26 cellular contexts compared by ENCODE assay signal in genomic region chr16:30966033-30966619, GRCh38. TPM values are rescaled to one million over a fixed set of nuclear protein-coding genes. Genes with fewer than 3 reads are reported as not detected.
DNase-seq lines count a peak whose midpoint lies in the region; ATAC-seq, FAIRE-seq and TF ChIP-seq lines count a peak whose summit lies in the region.
"Had no signal": no experiment of that assay in that cellular context is flagged by ENCODE, and none has a peak within 500 bp of the region (broad histone marks: within the 10 kb centered on the region; RNA-seq: fewer than 3 reads in every experiment).

No MANE protein-coding gene starts in this region.

- H3K4me3 Mint-ChIP-seq in activated CD8-positive, alpha-beta T cell treated with anti-CD3 and anti-CD28 coated beads, Interleukin-2, amount 10 ng/mL, durations not matched to agents 7 days and 5 days, result no peak overlapping the region
- H3K4me3 Mint-ChIP-seq: HFFc6, memory B cell, nephron had no signal

- H3K4me2 ChIP-seq in GM12878 (ENCODE audit: control insufficient read depth, insufficient read depth), result no peak overlapping the region
- H3K4me2 ChIP-seq in neuronal stem cell (ENCODE audit: insufficient read depth, low read length, poor library complexity, severe bottlenecking), result no peak overlapping the region
- H3K4me2 ChIP-seq: BLaER1 treated with 17β-estradiol and CSF1 and Interleukin-3, amounts not matched to agents 10 nM and 100 nM had no signal

- no peak overlapping the region for H3K27ac Mint-ChIP-seq in activated CD8-positive, alpha-beta T cell treated with anti-CD3 and anti-CD28 coated beads, Interleukin-2, amount 10 ng/mL, durations not matched to agents 7 days and 5 days
- H3K27ac Mint-ChIP-seq: HFFc6, memory B cell, nephron had no signal

- no peaks in the 10 kb centered on the region for H3K4me1 Mint-ChIP-seq in activated CD8-positive, alpha-beta T cell treated with anti-CD3 and anti-CD28 coated beads, Interleukin-2, amount 10 ng/mL, durations not matched to agents 7 days and 5 days (ENCODE audit: low read depth)
- H3K4me1 Mint-ChIP-seq: nephron had no signal

- SMC1A ChIA-PET in GM12878 (lab: Charles Lee; ENCODE audit: uncharacterized antibody, unreplicated experiment), result no interaction called here

- no peaks in the 10 kb centered on the region for H4K20me1 ChIP-seq in GM12878 (ENCODE audit: control insufficient read depth, insufficient read depth)

- H3K36me3 ChIP-seq in GM12878 (ENCODE audit: control insufficient read depth in 2 of 2, insufficient read depth in 2 of 2, low read length in 1 of 2), result peaks cover 19 to 32% of the 10 kb centered on the region in 2 experiments
- H3K36me3 ChIP-seq in neuronal stem cell (replicated peaks in 1 of 2; ENCODE audit: control insufficient read depth in 2 of 2, insufficient read depth in 2 of 2, low read length in 2 of 2), result peaks cover 67 to 93% of the 10 kb centered on the region in 2 donors

- no peak overlapping the region for H2BK12ac ChIP-seq in neuronal stem cell (ENCODE audit: low read length)

- no peak overlapping the region for H3K18ac ChIP-seq in neuronal stem cell (ENCODE audit: low read length)

- H2BK5ac ChIP-seq in neuronal stem cell (ENCODE audit: low read length), result peak overlapping the region; percentile 90

- no peak overlapping the region for H3K4me3 ChIP-seq in GM12878
- peak overlapping the region in 1 of 2 donors; percentile 50 for H3K4me3 ChIP-seq in neuronal stem cell (ENCODE audit: low read length in 2 of 2)
- H3K4me3 ChIP-seq: BLaER1 treated with 17β-estradiol and CSF1 and Interleukin-3, amounts not matched to agents 10 nM and 100 nM; left lung; SK-N-MC; suprapubic skin; upper lobe of right lung had no signal

- no peak overlapping the region for H4K8ac ChIP-seq in neuronal stem cell (ENCODE audit: low read depth, low read length)

- H3K14ac ChIP-seq in neuronal stem cell (ENCODE audit: low read length), result no peak overlapping the region

- H3K4me1 ChIP-seq in GM12878 (ENCODE audit: control insufficient read depth, insufficient read depth, low read length) (no peaks in the 10 kb centered on the region), neuronal stem cell (ENCODE audit: control insufficient read depth in 2 of 2, insufficient read depth in 1 of 2, low read depth in 1 of 2, low read length in 2 of 2) (no peaks in the 10 kb centered on the region)
- H3K4me1 ChIP-seq: BLaER1 treated with 17β-estradiol and CSF1 and Interleukin-3, amounts not matched to agents 10 nM and 100 nM; left lung; suprapubic skin; upper lobe of right lung had no signal

- H3K9ac ChIP-seq in GM12878 (ENCODE audit: control insufficient read depth, insufficient read depth, low read length) (no peak overlapping the region), neuronal stem cell (ENCODE audit: low read depth, low read length, poor library complexity) (no peak overlapping the region)
- H3K9ac ChIP-seq: BLaER1 treated with 17β-estradiol and CSF1 and Interleukin-3, amounts not matched to agents 10 nM and 100 nM had no signal

- CTCF ChIA-PET in GM12878 (lab: Yijun Ruan, JAX), result no interaction called here
- CTCF ChIA-PET in activated CD8-positive, alpha-beta T cell treated with anti-CD3 and anti-CD28 coated beads, Interleukin-2, amount 10 ng/mL, durations not matched to agents 7 days and 5 days (lab: Charles Lee), result no interaction called here

- WGBS in GM12878 (ENCODE audit: insufficient coverage, insufficient replicate concordance, low lambda C conversion rate, missing lambda C conversion rate), result 96% methylated on average over 19 of the region's 19 CpGs
- no CpG with 5 or more reads among the region's 19 CpGs for WGBS in neuronal stem cell (ENCODE audit: extremely low coverage in 2 of 2, insufficient read length in 2 of 2, insufficient replicate concordance in 1 of 2), 2 donors

- no peaks in the 10 kb centered on the region for H3K9me3 ChIP-seq in GM12878 (replicated peaks; ENCODE audit: control insufficient read depth, insufficient read depth, low read length)
- no peaks in the 10 kb centered on the region for H3K9me3 ChIP-seq in neuronal stem cell (replicated peaks in 1 of 2; ENCODE audit: control insufficient read depth in 2 of 2, insufficient read depth in 1 of 2, low read depth in 1 of 2, low read length in 2 of 2)
- H3K9me3 ChIP-seq: BLaER1 treated with 17β-estradiol and CSF1 and Interleukin-3, amounts not matched to agents 10 nM and 100 nM; left lung; suprapubic skin; upper lobe of right lung had no signal

- H2AK5ac ChIP-seq in neuronal stem cell (ENCODE audit: low read depth, low read length), result no peak overlapping the region

- intact Hi-C loops in GM12878 (cut with micrococcal nuclease; ENCODE audit: unreplicated experiment), result no loop called here

- no peak overlapping the region for H2BK15ac ChIP-seq in neuronal stem cell (ENCODE audit: low read length)

- ATAC-seq in GM12878, result no peak
- ATAC-seq in activated CD8-positive, alpha-beta T cell treated with anti-CD3 and anti-CD28 coated beads, Interleukin-2, amount 10 ng/mL, durations not matched to agents 7 days and 5 days, result no peak
- ATAC-seq: effector memory CD8-positive, alpha-beta T cell; left lung; PC-3; upper lobe of right lung had no signal

- no TSS peak for BruUV-seq in GM12878 (replicated peaks; lab: Mats Ljungman, UMichigan)

- H3K27ac ChIP-seq in GM12878 (ENCODE audit: control insufficient read depth, insufficient read depth) (no peak overlapping the region), neuronal stem cell (replicated peaks; ENCODE audit: low read length) (no peak overlapping the region)
- H3K27ac ChIP-seq: BLaER1 treated with 17β-estradiol and CSF1 and Interleukin-3, amounts not matched to agents 10 nM and 100 nM; left lung; SK-N-MC; suprapubic skin; upper lobe of right lung had no signal

- no peak overlapping the region for H4K91ac ChIP-seq in neuronal stem cell (ENCODE audit: low read depth, low read length, poor library complexity)

- no peaks in the 10 kb centered on the region for H3K27me3 Mint-ChIP-seq in activated CD8-positive, alpha-beta T cell treated with anti-CD3 and anti-CD28 coated beads, Interleukin-2, amount 10 ng/mL, durations not matched to agents 7 days and 5 days (ENCODE audit: low read depth)
- H3K27me3 Mint-ChIP-seq: effector memory CD8-positive, alpha-beta T cell; memory B cell had no signal

- H3K27me3 ChIP-seq in GM12878 (replicated peaks in 1 of 2; ENCODE audit: control insufficient read depth in 2 of 2, insufficient read depth in 2 of 2, low read length in 1 of 2), result no peaks in the 10 kb centered on the region
- H3K27me3 ChIP-seq in neuronal stem cell (ENCODE audit: control insufficient read depth in 3 of 3, insufficient read depth in 3 of 3, low read depth in 1 of 3, low read length in 3 of 3), result no peaks in the 10 kb centered on the region
- H3K27me3 ChIP-seq: BLaER1 treated with 17β-estradiol and CSF1 and Interleukin-3, amounts not matched to agents 10 nM and 100 nM; left lung; suprapubic skin; upper lobe of right lung had no signal

- H2BK120ac ChIP-seq in neuronal stem cell (ENCODE audit: low read depth, low read length), result no peak overlapping the region

- POLR2A ChIA-PET in GM12878 (lab: Charles Lee), result interaction anchor here (1.0 kb wide), 1 partner anchor 176 kb away, joined by 4 read pairs; no protein-coding TSS in a partner anchor
- POLR2A ChIA-PET in activated CD8-positive, alpha-beta T cell treated with anti-CD3 and anti-CD28 coated beads, Interleukin-2, amount 10 ng/mL, durations not matched to agents 7 days and 5 days (lab: Charles Lee), result interaction anchor here (0.5 to 1.3 kb wide), 4 partner anchors 12 to 511 kb away, joined by 3 read pairs; no protein-coding TSS in a partner anchor

- no peaks in the 10 kb centered on the region for H3K79me2 ChIP-seq in GM12878 (ENCODE audit: control insufficient read depth, insufficient read depth, low read length)

- H3K4ac ChIP-seq in neuronal stem cell (ENCODE audit: low read length), result no peak overlapping the region

- no peaks in the 10 kb centered on the region for H3K9me3 Mint-ChIP-seq in activated CD8-positive, alpha-beta T cell treated with anti-CD3 and anti-CD28 coated beads, Interleukin-2, amount 10 ng/mL, durations not matched to agents 7 days and 5 days (ENCODE audit: insufficient read depth)
- H3K9me3 Mint-ChIP-seq: effector memory CD8-positive, alpha-beta T cell; HFFc6; memory B cell; nephron had no signal

- no peak for TF ChIP-seq CTCF in GM12878 (IDR thresholded peaks at IDR 0.05 in 2 of 3, conservative IDR thresholded peaks at IDR 0.05 in 1 of 3; ENCODE audit: control insufficient read depth in 2 of 3, extremely low read depth in 1 of 3, insufficient read depth in 1 of 3, low read depth in 3 of 3, low read length in 3 of 3)

- in situ Hi-C loops in GM12878 (cut with MboI), result no loop called here

- no peak for TF ChIP-seq EP300 in GM12878 (IDR thresholded peaks at IDR 0.05; ENCODE audit: borderline replicate concordance in 1 of 2, control insufficient read depth in 1 of 2, low read depth in 2 of 2, low read length in 2 of 2)

- RAD21 ChIA-PET in GM12878 (lab: Charles Lee; ENCODE audit: unreplicated experiment), result interaction anchor here (0.6 kb wide), 1 partner anchor 461 kb away, joined by 5 read pairs; no protein-coding TSS in a partner anchor

- DNase-seq in GM12878 (ENCODE audit: low read depth, low spot score) (no peak), neuronal stem cell (ENCODE audit: low spot score) (no peak)
- DNase-seq in activated CD8-positive, alpha-beta T cell treated with anti-CD3 and anti-CD28 coated beads, Interleukin-2, amount 10 ng/mL, durations not matched to agents 7 days and 5 days, result no peak
- DNase-seq: activated CD4-positive, alpha-beta T cell treated with anti-CD3 and anti-CD28 coated beads, Interleukin-2, amount 50 U/mL, for 4 hours; activated gamma-delta T cell treated with Interleukin-2 at 50 U/mL for 16 hours; activated T-cell treated with anti-CD3 and anti-CD28 coated beads, Interleukin-2, amount 50 U/mL, for 48 hours; central memory CD4-positive, alpha-beta T cell; cortex of kidney; effector memory CD8-positive, alpha-beta T cell; erythroblast; GOT3; HFFc6; left lung; NCI-H1048; NCI-H2107; NCI-H345; NCI-H69; PC-3; stimulated activated CD4-positive, alpha-beta T cell treated with anti-CD3 and anti-CD28 coated beads, Interleukin-4, amount 100 ng/mL, for 24 hours; upper lobe of right lung had no signal

- TF ChIP-seq POLR2A in GM12878 (IDR thresholded peaks at IDR 0.05; ENCODE audit: low read depth, low read length), result peak; percentile 76

- H2AFZ ChIP-seq in GM12878 (ENCODE audit: control insufficient read depth, low read depth, low read length) (no peak overlapping the region), neuronal stem cell (ENCODE audit: low read length) (no peak overlapping the region)

- peaks cover 2% of the 10 kb centered on the region for H3K79me1 ChIP-seq in neuronal stem cell (ENCODE audit: low read depth, low read length)

- FAIRE-seq in GM12878 (lab: Jason Lieb, UNC), result no peak
- FAIRE-seq: islet of Langerhans had no signal

- no peak for TF ChIP-seq RAD21 in GM12878 (IDR thresholded peaks at IDR 0.05; ENCODE audit: insufficient read depth, low read depth, low read length)

- H3K36me3 Mint-ChIP-seq in activated CD8-positive, alpha-beta T cell treated with anti-CD3 and anti-CD28 coated beads, Interleukin-2, amount 10 ng/mL, durations not matched to agents 7 days and 5 days (ENCODE audit: low read depth), result peaks cover 63% of the 10 kb centered on the region

- peak overlapping the region; percentile 43 for H3K23ac ChIP-seq in neuronal stem cell (ENCODE audit: low read depth, low read length, poor library complexity)

RNA-seq across cellular contexts. Expression of gene SETD1A, which starts 8.6 kb away (rescaled TPM):
- total RNA-seq in GM12878 (2013; cell fraction: nucleolus; rRNA removed), result 9.8 and 13.3 TPM in 2 replicates
- total RNA-seq in GM12878 (2014; rRNA removed) (1.7 and 3.6 TPM in 2 replicates), GM12878 (2014; rRNA removed; fragmentation: Illumina TruSeq; extraction: Trizol) (2.0 and 2.1 TPM in 2 replicates), GM12878 (2021) (20.6 and 25.9 TPM in 2 replicates)
- polyA plus RNA-seq in GM12878 (2011; ENCODE audit: low read depth), result 7.8 TPM
- polyA plus RNA-seq in GM12878 (2011; rRNA removed) (0.37 and 1.5 TPM in 2 replicates), GM12878 (2014; fragmentation: Illumina TruSeq; extraction: Trizol) (8.9 and 11.4 TPM in 2 replicates), GM12878 (2014; fragmentation: Nextera tagmentation; extraction: Ambion mirVana) (under 1 TPM; 0.02 to 0.18 TPM), GM12878 (2014; rRNA removed) (10.6 and 15.2 TPM in 2 replicates), GM12878 (2016; fragmentation: Nextera tagmentation; extraction: Ambion mirVana) (1 to 10 TPM; 6.1 to 7.4 TPM)
- polyA plus RNA-seq in GM12878 (2011; cell fraction: cytosol; rRNA removed), result 1.5 and 1.6 TPM in 2 replicates
- polyA plus RNA-seq in GM12878 (2011; cell fraction: nucleus; rRNA removed), result 9.6 and 18.4 TPM in 2 replicates
- polyA plus RNA-seq in GM12878 (2012), result 9.9 and 23.0 TPM in 2 replicates
- polyA minus RNA-seq in GM12878 (2011; rRNA and poly(A)+ RNA removed), result 1.6 and 2.2 TPM in 2 replicates
- 4.3 and 11.0 TPM in 2 replicates for polyA minus RNA-seq in GM12878 (2011; cell fraction: cytosol; rRNA and poly(A)+ RNA removed)
- 3.6 and 8.7 TPM in 2 replicates for polyA minus RNA-seq in GM12878 (2011; cell fraction: nucleus; rRNA and poly(A)+ RNA removed)
- 16.0 TPM for polyA plus RNA-seq in neuronal stem cell (2013, experiment 1 of 2)
- 15.3 TPM for polyA plus RNA-seq in neuronal stem cell (2013, experiment 2 of 2)
- 10 to 100 TPM; 25.6 to 28.4 TPM for total RNA-seq in activated CD8-positive, alpha-beta T cell treated with anti-CD3 and anti-CD28 coated beads, Interleukin-2, amount 10 ng/mL, durations not matched to agents 7 days and 5 days

RNA-seq across cellular contexts. Expression of gene ORAI3, which starts 17.3 kb away (rescaled TPM):
- total RNA-seq in GM12878 (2013; cell fraction: nucleolus; rRNA removed), result 14.8 and 15.5 TPM in 2 replicates
- total RNA-seq in GM12878 (2014; rRNA removed), result 19.5 and 22.4 TPM in 2 replicates
- 7.0 and 7.2 TPM in 2 replicates for total RNA-seq in GM12878 (2014; rRNA removed; fragmentation: Illumina TruSeq; extraction: Trizol)
- 17.3 TPM in 2 replicates for total RNA-seq in GM12878 (2021)
- polyA plus RNA-seq in GM12878 (2011; ENCODE audit: low read depth), result 9.1 TPM
- 8.3 and 15.2 TPM in 2 replicates for polyA plus RNA-seq in GM12878 (2011; rRNA removed)
- polyA plus RNA-seq in GM12878 (2011; cell fraction: cytosol; rRNA removed), result 23.5 and 26.1 TPM in 2 replicates
- polyA plus RNA-seq in GM12878 (2011; cell fraction: nucleus; rRNA removed), result 12.2 and 17.5 TPM in 2 replicates
- 19.4 and 25.7 TPM in 2 replicates for polyA plus RNA-seq in GM12878 (2012)
- polyA plus RNA-seq in GM12878 (2014; fragmentation: Illumina TruSeq; extraction: Trizol), result 5.6 and 8.6 TPM in 2 replicates
- 1 to 10 TPM; 3.4 to 8.5 TPM for polyA plus RNA-seq in GM12878 (2014; fragmentation: Nextera tagmentation; extraction: Ambion mirVana)
- polyA plus RNA-seq in GM12878 (2014; rRNA removed), result 18.6 and 19.7 TPM in 2 replicates
- 10 to 100 TPM; 21.3 to 21.9 TPM for polyA plus RNA-seq in GM12878 (2016; fragmentation: Nextera tagmentation; extraction: Ambion mirVana)
- 16.2 and 26.9 TPM in 2 replicates for polyA minus RNA-seq in GM12878 (2011; rRNA and poly(A)+ RNA removed)
- polyA minus RNA-seq in GM12878 (2011; cell fraction: cytosol; rRNA and poly(A)+ RNA removed), result 6.3 and 9.1 TPM in 2 replicates
- polyA minus RNA-seq in GM12878 (2011; cell fraction: nucleus; rRNA and poly(A)+ RNA removed), result 8.0 and 8.9 TPM in 2 replicates
- polyA plus RNA-seq in neuronal stem cell (2013, experiment 1 of 2), result 16.7 TPM
- 16.5 TPM for polyA plus RNA-seq in neuronal stem cell (2013, experiment 2 of 2)
- 10 to 100 TPM; 21.4 to 23.1 TPM for total RNA-seq in activated CD8-positive, alpha-beta T cell treated with anti-CD3 and anti-CD28 coated beads, Interleukin-2, amount 10 ng/mL, durations not matched to agents 7 days and 5 days

RNA-seq across cellular contexts. Expression of gene HSD3B7, which starts 18.9 kb away (rescaled TPM):
- 1.9 and 2.2 TPM in 2 replicates for total RNA-seq in GM12878 (2013; cell fraction: nucleolus; rRNA removed)
- total RNA-seq in GM12878 (2014; rRNA removed) (1.0 and 1.3 TPM in 2 replicates), GM12878 (2014; rRNA removed; fragmentation: Illumina TruSeq; extraction: Trizol) (0.18 and 0.32 TPM in 2 replicates), GM12878 (2021) (1.1 and 1.3 TPM in 2 replicates)
- 0.16 TPM for polyA plus RNA-seq in GM12878 (2011; ENCODE audit: low read depth)
- polyA plus RNA-seq in GM12878 (2011; rRNA removed) (0.27 and 0.65 TPM in 2 replicates), GM12878 (2014; fragmentation: Illumina TruSeq; extraction: Trizol) (0.17 and 0.48 TPM in 2 replicates), GM12878 (2014; fragmentation: Nextera tagmentation; extraction: Ambion mirVana) (under 1 TPM; 0.18 to 0.40 TPM), GM12878 (2014; rRNA removed) (1.5 and 1.8 TPM in 2 replicates), GM12878 (2016; fragmentation: Nextera tagmentation; extraction: Ambion mirVana) (under 1 TPM in 1 of 2 experiments, not detected in 1; 0.46 TPM)
- polyA plus RNA-seq in GM12878 (2011; cell fraction: cytosol; rRNA removed), result 1.3 and 1.9 TPM in 2 replicates
- polyA plus RNA-seq in GM12878 (2011; cell fraction: nucleus; rRNA removed), result 4.5 and 6.1 TPM in 2 replicates
- polyA plus RNA-seq in GM12878 (2012), result 0.37 and 0.42 TPM in 2 replicates
- polyA minus RNA-seq in GM12878 (2011; rRNA and poly(A)+ RNA removed), result 0.46 TPM in 1 of 2 replicates, not detected in the other
- not detected in 2 replicates for polyA minus RNA-seq in GM12878 (2011; cell fraction: cytosol; rRNA and poly(A)+ RNA removed)
- polyA minus RNA-seq in GM12878 (2011; cell fraction: nucleus; rRNA and poly(A)+ RNA removed), result 0.60 and 1.4 TPM in 2 replicates
- polyA plus RNA-seq in neuronal stem cell (2013, experiment 1 of 2), result 0.73 TPM
- polyA plus RNA-seq in neuronal stem cell (2013, experiment 2 of 2), result 0.64 TPM
- 1 to 10 TPM; 6.3 to 7.8 TPM for total RNA-seq in activated CD8-positive, alpha-beta T cell treated with anti-CD3 and anti-CD28 coated beads, Interleukin-2, amount 10 ng/mL, durations not matched to agents 7 days and 5 days

RNA-seq across cellular contexts. Expression of gene FBXL19, which starts 42.8 kb away (rescaled TPM):
- total RNA-seq in GM12878 (2013; cell fraction: nucleolus; rRNA removed), result 18.6 and 24.2 TPM in 2 replicates
- total RNA-seq in GM12878 (2014; rRNA removed), result 19.8 and 23.6 TPM in 2 replicates
- total RNA-seq in GM12878 (2014; rRNA removed; fragmentation: Illumina TruSeq; extraction: Trizol), result 6.2 and 6.8 TPM in 2 replicates
- 27.5 and 32.1 TPM in 2 replicates for total RNA-seq in GM12878 (2021)
- polyA plus RNA-seq in GM12878 (2011; ENCODE audit: low read depth), result 3.2 TPM
- 4.7 and 11.5 TPM in 2 replicates for polyA plus RNA-seq in GM12878 (2011; rRNA removed)
- polyA plus RNA-seq in GM12878 (2011; cell fraction: cytosol; rRNA removed), result 14.3 and 20.2 TPM in 2 replicates
- polyA plus RNA-seq in GM12878 (2011; cell fraction: nucleus; rRNA removed), result 35.4 and 47.5 TPM in 2 replicates
- 13.5 and 15.5 TPM in 2 replicates for polyA plus RNA-seq in GM12878 (2012)
- 1.5 and 3.8 TPM in 2 replicates for polyA plus RNA-seq in GM12878 (2014; fragmentation: Illumina TruSeq; extraction: Trizol)
- under 1 TPM in 1 of 2 experiments, not detected in 1; 0.02 TPM for polyA plus RNA-seq in GM12878 (2014; fragmentation: Nextera tagmentation; extraction: Ambion mirVana)
- polyA plus RNA-seq in GM12878 (2014; rRNA removed), result 15.5 and 18.7 TPM in 2 replicates
- polyA plus RNA-seq in GM12878 (2016; fragmentation: Nextera tagmentation; extraction: Ambion mirVana), result under 1 TPM; 0.66 TPM
- polyA minus RNA-seq in GM12878 (2011; rRNA and poly(A)+ RNA removed), result 6.6 and 15.9 TPM in 2 replicates
- polyA minus RNA-seq in GM12878 (2011; cell fraction: cytosol; rRNA and poly(A)+ RNA removed), result 12.9 and 18.2 TPM in 2 replicates
- 6.0 and 13.4 TPM in 2 replicates for polyA minus RNA-seq in GM12878 (2011; cell fraction: nucleus; rRNA and poly(A)+ RNA removed)
- polyA plus RNA-seq in neuronal stem cell (2013, experiment 1 of 2), result 60.7 TPM
- 57.8 TPM for polyA plus RNA-seq in neuronal stem cell (2013, experiment 2 of 2)
- 10 to 100 TPM; 22.7 to 23.1 TPM for total RNA-seq in activated CD8-positive, alpha-beta T cell treated with anti-CD3 and anti-CD28 coated beads, Interleukin-2, amount 10 ng/mL, durations not matched to agents 7 days and 5 days

RNA-seq across cellular contexts. Expression of gene STX1B, which starts 44.3 kb away (rescaled TPM):
- 11.5 and 14.2 TPM in 2 replicates for total RNA-seq in GM12878 (2013; cell fraction: nucleolus; rRNA removed)
- total RNA-seq in GM12878 (2014; rRNA removed) (0.56 and 1.9 TPM in 2 replicates), GM12878 (2014; rRNA removed; fragmentation: Illumina TruSeq; extraction: Trizol) (1.5 and 2.3 TPM in 2 replicates), GM12878 (2021) (2.2 and 2.4 TPM in 2 replicates)
- polyA plus RNA-seq in GM12878 (2011; ENCODE audit: low read depth), result 1.0 TPM
- polyA plus RNA-seq in GM12878 (2011; rRNA removed) (1.7 and 2.0 TPM in 2 replicates), GM12878 (2014; fragmentation: Illumina TruSeq; extraction: Trizol) (1.5 and 3.3 TPM in 2 replicates), GM12878 (2014; fragmentation: Nextera tagmentation; extraction: Ambion mirVana) (under 1 TPM; 0.22 to 0.66 TPM), GM12878 (2014; rRNA removed) (2.5 and 3.1 TPM in 2 replicates), GM12878 (2016; fragmentation: Nextera tagmentation; extraction: Ambion mirVana) (under 1 TPM; 0.29 to 0.71 TPM)
- 2.7 and 2.8 TPM in 2 replicates for polyA plus RNA-seq in GM12878 (2011; cell fraction: cytosol; rRNA removed)
- 14.4 and 15.4 TPM in 2 replicates for polyA plus RNA-seq in GM12878 (2011; cell fraction: nucleus; rRNA removed)
- 2.4 and 2.8 TPM in 2 replicates for polyA plus RNA-seq in GM12878 (2012)
- polyA minus RNA-seq in GM12878 (2011; rRNA and poly(A)+ RNA removed), result 6.7 and 9.7 TPM in 2 replicates
- polyA minus RNA-seq in GM12878 (2011; cell fraction: cytosol; rRNA and poly(A)+ RNA removed), result 0.94 and 4.3 TPM in 2 replicates
- 7.4 and 10.0 TPM in 2 replicates for polyA minus RNA-seq in GM12878 (2011; cell fraction: nucleus; rRNA and poly(A)+ RNA removed)
- 11.9 TPM for polyA plus RNA-seq in neuronal stem cell (2013, experiment 1 of 2)
- 10.7 TPM for polyA plus RNA-seq in neuronal stem cell (2013, experiment 2 of 2)
- 1 to 10 TPM; 1.7 to 2.2 TPM for total RNA-seq in activated CD8-positive, alpha-beta T cell treated with anti-CD3 and anti-CD28 coated beads, Interleukin-2, amount 10 ng/mL, durations not matched to agents 7 days and 5 days
